Comparison of ENCODE assay signal across 23 cellular contexts in the genomic region with DNA sequence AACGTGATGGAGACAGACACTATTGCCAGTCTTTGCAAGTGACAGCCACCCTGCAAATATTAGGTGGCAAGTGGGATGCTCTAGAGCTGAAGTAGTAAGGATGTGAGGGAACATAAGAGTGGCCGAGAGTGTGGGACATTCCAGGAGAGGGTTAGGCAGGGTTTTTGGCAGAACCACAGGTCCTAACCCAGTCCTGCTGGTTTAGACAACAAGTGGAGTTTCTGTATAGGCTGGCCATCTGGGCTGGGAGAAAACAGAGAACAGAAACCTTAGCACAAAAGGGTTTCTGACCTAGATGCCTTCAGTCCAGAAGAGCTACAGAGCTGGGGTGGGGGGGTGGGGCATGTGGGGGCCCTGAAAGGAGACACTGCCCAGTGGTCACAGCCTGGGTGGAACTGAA.
DNase-seq lines count a peak whose midpoint lies in the region; ATAC-seq and TF ChIP-seq lines count a peak whose summit lies in the region.
"Had no signal": no experiment of that assay in that cellular context is flagged by ENCODE, and none has a peak within 500 bp of the region (broad histone marks: within the 10 kb centered on the region; RNA-seq: fewer than 3 reads in every experiment).

No MANE protein-coding gene starts in this region.

- no peak for TF ChIP-seq EP300 in SK-N-SH (IDR thresholded peaks at IDR 0.05; ENCODE audit: borderline replicate concordance in 1 of 2, low read depth in 1 of 2, low read length in 1 of 2)

- no peaks in the 10 kb centered on the region for H3F3A ChIP-seq in SK-N-SH (replicated peaks; ENCODE audit: insufficient read depth)

- intact Hi-C loops in upper lobe of right lung (cut with DNase I) = no loop called here

- H3K4me3 ChIP-seq in SK-N-SH (ENCODE audit: low read depth in 2 of 2, low read length in 1 of 2) = no peak overlapping the region
- H3K4me3 ChIP-seq in upper lobe of right lung = no peak overlapping the region
- H3K4me3 ChIP-seq in HAP-1 = no peak overlapping the region
- H3K4me3 ChIP-seq: hepatocyte, SJCRH30, spleen had no signal

- H3K36me3 ChIP-seq in SK-N-SH (replicated peaks in 1 of 2; ENCODE audit: control insufficient read depth in 1 of 2, insufficient read depth in 2 of 2, low read length in 1 of 2) (no peaks in the 10 kb centered on the region), upper lobe of right lung (no peaks in the 10 kb centered on the region), HAP-1 (replicated peaks) (no peaks in the 10 kb centered on the region)
- H3K36me3 ChIP-seq: SJCRH30, spleen had no signal

- no peaks in the 10 kb centered on the region for H3K9me2 ChIP-seq in SK-N-SH

- H4K20me1 ChIP-seq in SK-N-SH (ENCODE audit: insufficient read depth) = no peaks in the 10 kb centered on the region

- POLR2A ChIA-PET in SK-N-SH (lab: Yijun Ruan, JAX) = no interaction called here

- in situ Hi-C loops in HAP-1 (cut with MboI; ENCODE audit: low sequenced_read_pairs) = no loop called here

- no peak; the same call in 2 of the 3 replicates for ATAC-seq in SK-N-SH treated with all-trans-retinoic acid at 6 μM for 48 hours
- peak; percentile 87 for ATAC-seq in upper lobe of right lung
- ATAC-seq in HG03521 (IDR thresholded peaks at IDR 0.05; ENCODE audit: unreplicated experiment) = no peak
- ATAC-seq in HG02623 (IDR thresholded peaks at IDR 0.05; ENCODE audit: unreplicated experiment) = no peak

- H3K4me2 ChIP-seq in SK-N-SH = 0 out of 2 replicates have a peak overlapping the region, but pooled peaks have one; percentile 67
- H3K4me2 ChIP-seq: hepatocyte had no signal

- H3K27ac ChIP-seq in SK-N-SH (ENCODE audit: low read depth in 2 of 2, low read length in 1 of 2) (no peak overlapping the region), upper lobe of right lung (peak overlapping the region; percentile 67)
- H3K27ac ChIP-seq: hepatocyte, HL-60, SJCRH30, spleen had no signal

- peaks cover 13 to 14% of the 10 kb centered on the region in 2 experiments for H3K4me1 ChIP-seq in SK-N-SH (ENCODE audit: control insufficient read depth in 1 of 2, insufficient read depth in 2 of 2, low read depth in 1 of 2, low read length in 1 of 2)
- peaks cover 13% of the 10 kb centered on the region for H3K4me1 ChIP-seq in upper lobe of right lung
- peaks cover 13% of the 10 kb centered on the region for H3K4me1 ChIP-seq in HAP-1
- H3K4me1 ChIP-seq: spleen had no signal

- H3K9me3 ChIP-seq in SK-N-SH = no peaks in the 10 kb centered on the region
- no peaks in the 10 kb centered on the region for H3K9me3 ChIP-seq in upper lobe of right lung
- H3K9me3 ChIP-seq in HAP-1 = no peaks in the 10 kb centered on the region
- H3K9me3 ChIP-seq: SJCRH30, spleen had no signal

- DNase-seq in SK-N-SH (no peak), cerebellar cortex (ENCODE audit: low spot score) (peak; percentile 88), myocyte (ENCODE audit: low read depth) (peak; percentile 32), upper lobe of right lung (no peak), HAP-1 (ENCODE audit: low spot score in 2 of 2) (no peak)
- DNase-seq: activated CD4-positive, CD25-positive, alpha-beta regulatory T cell; activated CD8-positive, alpha-beta memory T cell treated with anti-CD3 and anti-CD28 coated beads for 24 hours; activated naive CD8-positive, alpha-beta T cell treated with anti-CD3 and anti-CD28 coated beads, Interleukin-2, amount 10 ng/mL, durations not matched to agents 7 days and 5 days; effector CD8-positive, alpha-beta T cell; islet precursor cell; mesendoderm; NCI-H2029 treated with DMSO at 0.1 percent for 48 hours; NCI-H510A treated with DMSO at 0.1 percent for 48 hours; nephron progenitor cell; SJCRH30; spleen; stimulated activated CD8-positive, alpha-beta memory T cell treated with anti-CD3 and anti-CD28 coated beads, Interleukin-4, amount 100 ng/mL, for 48 hours; T-helper 2 cell had no signal

- H3K79me2 ChIP-seq in SK-N-SH (ENCODE audit: insufficient read depth) = no peaks in the 10 kb centered on the region
- H3K79me2 ChIP-seq: hepatocyte had no signal

- TF ChIP-seq CTCF in SK-N-SH (IDR thresholded peaks at IDR 0.05) = no peak
- no peak for TF ChIP-seq CTCF in upper lobe of right lung (IDR thresholded peaks at IDR 0.05)

- H3K27me3 ChIP-seq in SK-N-SH (ENCODE audit: insufficient read depth) (no peaks in the 10 kb centered on the region), upper lobe of right lung (no peaks in the 10 kb centered on the region), HAP-1 (ENCODE audit: low read depth) (no peaks in the 10 kb centered on the region)
- H3K27me3 ChIP-seq: hepatocyte had no signal

- TF ChIP-seq RAD21 in SK-N-SH (IDR thresholded peaks at IDR 0.05; ENCODE audit: low read length) = no peak

- 74% methylated on average over 2 of the region's 2 CpGs for WGBS in SK-N-SH (ENCODE audit: low lambda C conversion rate)

- no peak overlapping the region for H3K9ac ChIP-seq in SK-N-SH

- H2AFZ ChIP-seq in SK-N-SH (ENCODE audit: low read depth) = no peak overlapping the region
- H2AFZ ChIP-seq: hepatocyte had no signal

- CTCF ChIA-PET in SK-N-SH (lab: Yijun Ruan, JAX) = interaction anchor here (1.8 kb wide), 1 partner anchor 12 kb away, joined by 7 read pairs; no protein-coding TSS in a partner anchor

TF ChIP-seq in SK-N-SH, 30 proteins besides CTCF, POLR2A, EP300 and RAD21:
- TF ChIP-seq EZH2phosphoT487 (IDR thresholded peaks at IDR 0.05; ENCODE audit: borderline replicate concordance, low read depth) = no peak
- no peak for TF ChIP-seq RFX5 (IDR thresholded peaks at IDR 0.05; ENCODE audit: low read length)
- TF ChIP-seq GATA2 (CRISPR knock-in tag; IDR thresholded peaks at IDR 0.05) = no peak
- no peak for TF ChIP-seq TAF1 (IDR thresholded peaks at IDR 0.05; ENCODE audit: borderline replicate concordance, low read depth, low read length)
- TF ChIP-seq, protein P1, sequence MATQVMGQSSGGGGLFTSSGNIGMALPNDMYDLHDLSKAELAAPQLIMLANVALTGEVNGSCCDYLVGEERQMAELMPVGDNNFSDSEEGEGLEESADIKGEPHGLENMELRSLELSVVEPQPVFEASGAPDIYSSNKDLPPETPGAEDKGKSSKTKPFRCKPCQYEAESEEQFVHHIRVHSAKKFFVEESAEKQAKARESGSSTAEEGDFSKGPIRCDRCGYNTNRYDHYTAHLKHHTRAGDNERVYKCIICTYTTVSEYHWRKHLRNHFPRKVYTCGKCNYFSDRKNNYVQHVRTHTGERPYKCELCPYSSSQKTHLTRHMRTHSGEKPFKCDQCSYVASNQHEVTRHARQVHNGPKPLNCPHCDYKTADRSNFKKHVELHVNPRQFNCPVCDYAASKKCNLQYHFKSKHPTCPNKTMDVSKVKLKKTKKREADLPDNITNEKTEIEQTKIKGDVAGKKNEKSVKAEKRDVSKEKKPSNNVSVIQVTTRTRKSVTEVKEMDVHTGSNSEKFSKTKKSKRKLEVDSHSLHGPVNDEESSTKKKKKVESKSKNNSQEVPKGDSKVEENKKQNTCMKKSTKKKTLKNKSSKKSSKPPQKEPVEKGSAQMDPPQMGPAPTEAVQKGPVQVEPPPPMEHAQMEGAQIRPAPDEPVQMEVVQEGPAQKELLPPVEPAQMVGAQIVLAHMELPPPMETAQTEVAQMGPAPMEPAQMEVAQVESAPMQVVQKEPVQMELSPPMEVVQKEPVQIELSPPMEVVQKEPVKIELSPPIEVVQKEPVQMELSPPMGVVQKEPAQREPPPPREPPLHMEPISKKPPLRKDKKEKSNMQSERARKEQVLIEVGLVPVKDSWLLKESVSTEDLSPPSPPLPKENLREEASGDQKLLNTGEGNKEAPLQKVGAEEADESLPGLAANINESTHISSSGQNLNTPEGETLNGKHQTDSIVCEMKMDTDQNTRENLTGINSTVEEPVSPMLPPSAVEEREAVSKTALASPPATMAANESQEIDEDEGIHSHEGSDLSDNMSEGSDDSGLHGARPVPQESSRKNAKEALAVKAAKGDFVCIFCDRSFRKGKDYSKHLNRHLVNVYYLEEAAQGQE (IDR thresholded peaks at IDR 0.05; ENCODE audit: low read depth, low read length) = no peak
- TF ChIP-seq RXRA (IDR thresholded peaks at IDR 0.05; ENCODE audit: borderline replicate concordance, low read depth) = no peak

TF ChIP-seq in SK-N-SH treated with all-trans-retinoic acid at 6 μM for 48 hours, 23 proteins besides CTCF, POLR2A, EP300 and RAD21:
- TF ChIP-seq ZFP3 (CRISPR knock-in tag; IDR thresholded peaks at IDR 0.05) (no peak), ESRRG (CRISPR knock-in tag; IDR thresholded peaks at IDR 0.05) (no peak), ARNTL (CRISPR knock-in tag; IDR thresholded peaks at IDR 0.05; ENCODE audit: borderline replicate concordance, low read depth) (no peak), ZNF565 (CRISPR knock-in tag; conservative IDR thresholded peaks at IDR 0.05; ENCODE audit: low read depth) (no peak), ZNF8 (CRISPR knock-in tag; IDR thresholded peaks at IDR 0.05) (no peak), OSR1 (CRISPR knock-in tag; IDR thresholded peaks at IDR 0.05) (no peak)
- TF ChIP-seq, protein P2, sequence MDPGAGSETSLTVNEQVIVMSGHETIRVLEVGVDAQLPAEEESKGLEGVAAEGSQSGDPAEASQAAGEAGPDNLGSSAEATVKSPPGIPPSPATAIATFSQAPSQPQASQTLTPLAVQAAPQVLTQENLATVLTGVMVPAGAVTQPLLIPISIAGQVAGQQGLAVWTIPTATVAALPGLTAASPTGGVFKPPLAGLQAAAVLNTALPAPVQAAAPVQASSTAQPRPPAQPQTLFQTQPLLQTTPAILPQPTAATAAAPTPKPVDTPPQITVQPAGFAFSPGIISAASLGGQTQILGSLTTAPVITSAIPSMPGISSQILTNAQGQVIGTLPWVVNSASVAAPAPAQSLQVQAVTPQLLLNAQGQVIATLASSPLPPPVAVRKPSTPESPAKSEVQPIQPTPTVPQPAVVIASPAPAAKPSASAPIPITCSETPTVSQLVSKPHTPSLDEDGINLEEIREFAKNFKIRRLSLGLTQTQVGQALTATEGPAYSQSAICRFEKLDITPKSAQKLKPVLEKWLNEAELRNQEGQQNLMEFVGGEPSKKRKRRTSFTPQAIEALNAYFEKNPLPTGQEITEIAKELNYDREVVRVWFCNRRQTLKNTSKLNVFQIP (CRISPR knock-in tag; IDR thresholded peaks at IDR 0.05; ENCODE audit: borderline replicate concordance, low read depth) = no peak

Comparison
In these comparisons a context has a peak if more than half of its experiments do, and no peak if none do; other contexts are left out.
1. DNase-seq: peak in cerebellar cortex (single experiment) and myocyte (single experiment); none in SK-N-SH (single experiment), upper lobe of right lung (single experiment) and HAP-1 (0 of 2).